In genomic region chr1:47663286-47663685, GRCh38 we compare ENCODE assay signal across 20 cellular contexts.
DNase-seq lines count a peak whose midpoint lies in the region; FAIRE-seq and TF ChIP-seq lines count a peak whose summit lies in the region.
"Had no signal": no experiment of that assay in that cellular context is flagged by ENCODE, and none has a peak within 500 bp of the region (broad histone marks: within the 10 kb centered on the region; RNA-seq: fewer than 3 reads in every experiment).

No MANE protein-coding gene starts in this region.

- TF ChIP-seq CTCF in tibial artery (IDR thresholded peaks at IDR 0.05) = no peak

- peaks cover 0 to 18% (median 5%) of the 10 kb centered on the region in 4 donors for H3K4me1 ChIP-seq in tibial artery
- H3K4me1 ChIP-seq: esophagus muscularis mucosa, gastroesophageal sphincter, vagina had no signal

- intact Hi-C loops in tibial artery (cut with DNase I; ENCODE audit: low total_unique reads) = no loop called here

- H3K27me3 ChIP-seq in tibial artery (no peaks in the 10 kb centered on the region), H7 (ENCODE audit: control insufficient read depth, insufficient read depth, low read length) (peaks cover 1% of the 10 kb centered on the region; the same call in 1 of the 2 replicates)
- H3K27me3 ChIP-seq: vagina had no signal

- H3K4me3 ChIP-seq in tibial artery (no peak overlapping the region), H7 (ENCODE audit: insufficient read depth, low read depth, low read length) (no peak overlapping the region)
- H3K4me3 ChIP-seq: esophagus muscularis mucosa, gastroesophageal sphincter, vagina had no signal

- no peak overlapping the region for H3K27ac ChIP-seq in tibial artery
- H3K27ac ChIP-seq: esophagus muscularis mucosa, gastroesophageal sphincter, vagina had no signal

- no peaks in the 10 kb centered on the region for H3K9me3 ChIP-seq in tibial artery
- H3K9me3 ChIP-seq: gastroesophageal sphincter, vagina had no signal

- FAIRE-seq in RCC 7860 (lab: Jason Lieb, UNC) (peak; percentile 38), frontal cortex (lab: Jason Lieb, UNC) (no peak)
- FAIRE-seq: GM18507, H54 had no signal

- no peaks in the 10 kb centered on the region for H3K36me3 ChIP-seq in tibial artery
- no peaks in the 10 kb centered on the region for H3K36me3 ChIP-seq in H7 (replicated peaks; ENCODE audit: control insufficient read depth, insufficient read depth, low read length)
- H3K36me3 ChIP-seq: esophagus muscularis mucosa, gastroesophageal sphincter, vagina had no signal

- peak; percentile 3 for DNase-seq in stimulated activated CD4-positive, alpha-beta T cell treated with anti-CD3 and anti-CD28 coated beads, Interleukin-1b, Interleukin-23, amount 100 ng/mL, for 48 hours
- DNase-seq in stimulated activated CD4-positive, alpha-beta T cell treated with anti-CD3 and anti-CD28 coated beads, Interleukin-2, amount 100 ng/mL, for 48 hours = no peak
- DNase-seq in RCC 7860 (ENCODE audit: low spot score) (peak; percentile 50), fibroblast of peridontal ligament (ENCODE audit: extremely low read depth) (peak; percentile 21), tibial artery (peak; percentile 0 to 37), frontal cortex (ENCODE audit: low spot score in 2 of 2) (no peak), UCSD-AML1 (lab: John Stamatoyannopoulos, UW; ENCODE audit: unreplicated experiment) (no peak), H7 (no peak)
- DNase-seq: activated B cell treated with CpG ODN at 0.5 μM for 24 hours; activated CD8-positive, alpha-beta T cell treated with anti-CD3 and anti-CD28 coated beads, Interleukin-2, amount 10 ng/mL, durations not matched to agents 7 days and 5 days; C1 segment of cervical spinal cord; effector CD4-positive, alpha-beta T cell; NCI-H1436 treated with DMSO at 0.1 percent for 48 hours; NCI-H524; RPMI8226 had no signal

Comparison
In these comparisons a context has a peak if more than half of its experiments do, and no peak if none do; other contexts are left out.
1. DNase-seq: peak in stimulated activated CD4-positive, alpha-beta T cell treated with anti-CD3 and anti-CD28 coated beads, Interleukin-1b, Interleukin-23, amount 100 ng/mL, for 48 hours (single experiment), RCC 7860 (single experiment), fibroblast of peridontal ligament (single experiment) and tibial artery (2 of 2); none in stimulated activated CD4-positive, alpha-beta T cell treated with anti-CD3 and anti-CD28 coated beads, Interleukin-2, amount 100 ng/mL, for 48 hours (0 of 2), frontal cortex (0 of 2), UCSD-AML1 (single experiment) and H7 (single experiment).